9 cellular contexts compared by ENCODE assay signal in the genomic region with DNA sequence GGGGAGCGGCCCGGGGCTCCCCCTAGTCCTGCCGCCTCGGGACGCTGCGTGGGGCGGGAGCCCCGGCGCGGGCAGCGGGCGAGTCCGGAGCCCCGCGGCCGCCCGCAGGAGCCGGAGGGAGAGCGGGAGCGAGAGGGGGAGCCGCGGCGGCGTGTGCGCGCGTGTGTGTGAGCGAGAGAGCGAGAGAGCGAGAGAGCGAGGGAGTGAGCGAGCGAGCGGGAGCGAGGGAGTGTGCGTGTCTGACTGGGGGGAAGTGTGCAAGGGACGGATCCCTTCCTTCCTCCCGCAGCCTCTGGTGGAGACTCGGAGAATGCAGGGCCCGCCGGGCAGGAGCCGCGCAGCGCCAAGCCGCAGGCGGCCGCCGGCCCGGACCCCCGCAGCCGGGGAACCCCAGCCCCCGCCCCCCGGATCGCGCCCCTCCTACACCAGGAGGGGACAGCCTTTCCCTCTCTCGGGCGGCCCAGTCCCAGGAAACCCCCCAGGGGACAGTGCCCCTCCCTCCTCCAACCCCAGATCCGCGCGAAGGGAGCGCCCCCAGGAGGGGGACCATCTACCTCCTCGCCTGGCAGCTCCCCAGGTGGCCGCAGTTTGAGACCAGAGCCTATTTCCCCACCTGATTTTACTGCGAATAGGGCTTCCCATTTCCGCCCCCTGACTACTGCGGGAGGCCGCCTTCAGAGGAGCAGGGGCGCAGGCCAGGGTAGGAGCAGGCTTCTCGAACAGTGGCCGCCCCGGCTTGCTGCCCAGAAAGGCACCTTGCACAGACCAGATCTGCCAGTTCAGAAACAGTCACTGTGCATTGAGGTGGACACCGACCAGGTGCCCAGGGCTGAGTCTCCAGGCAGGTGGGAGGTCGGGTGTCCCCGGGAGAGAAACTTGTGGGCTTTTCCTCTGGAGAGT. TPM values are rescaled to one million over a fixed set of nuclear protein-coding genes. Genes with fewer than 3 reads are reported as not detected.
DNase-seq lines count a peak whose midpoint lies in the region; ATAC-seq and TF ChIP-seq lines count a peak whose summit lies in the region.
"Had no signal": no experiment of that assay in that cellular context is flagged by ENCODE, and none has a peak within 500 bp of the region (broad histone marks: within the 10 kb centered on the region; RNA-seq: fewer than 3 reads in every experiment).

A gene with protein sequence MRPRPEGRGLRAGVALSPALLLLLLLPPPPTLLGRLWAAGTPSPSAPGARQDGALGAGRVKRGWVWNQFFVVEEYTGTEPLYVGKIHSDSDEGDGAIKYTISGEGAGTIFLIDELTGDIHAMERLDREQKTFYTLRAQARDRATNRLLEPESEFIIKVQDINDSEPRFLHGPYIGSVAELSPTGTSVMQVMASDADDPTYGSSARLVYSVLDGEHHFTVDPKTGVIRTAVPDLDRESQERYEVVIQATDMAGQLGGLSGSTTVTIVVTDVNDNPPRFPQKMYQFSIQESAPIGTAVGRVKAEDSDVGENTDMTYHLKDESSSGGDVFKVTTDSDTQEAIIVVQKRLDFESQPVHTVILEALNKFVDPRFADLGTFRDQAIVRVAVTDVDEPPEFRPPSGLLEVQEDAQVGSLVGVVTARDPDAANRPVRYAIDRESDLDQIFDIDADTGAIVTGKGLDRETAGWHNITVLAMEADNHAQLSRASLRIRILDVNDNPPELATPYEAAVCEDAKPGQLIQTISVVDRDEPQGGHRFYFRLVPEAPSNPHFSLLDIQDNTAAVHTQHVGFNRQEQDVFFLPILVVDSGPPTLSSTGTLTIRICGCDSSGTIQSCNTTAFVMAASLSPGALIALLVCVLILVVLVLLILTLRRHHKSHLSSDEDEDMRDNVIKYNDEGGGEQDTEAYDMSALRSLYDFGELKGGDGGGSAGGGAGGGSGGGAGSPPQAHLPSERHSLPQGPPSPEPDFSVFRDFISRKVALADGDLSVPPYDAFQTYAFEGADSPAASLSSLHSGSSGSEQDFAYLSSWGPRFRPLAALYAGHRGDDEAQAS (minus strand): TSS at position 241 of the 900 bp plus-strand sequence. CDS start 57,204 bp downstream, outside the sequence.

- peak within 1 kb of the TSS; percentile 38 for H3K4me3 ChIP-seq in ectodermal cell (ENCODE audit: insufficient read depth, low read depth, low read length)
- peak within 1 kb of the TSS; percentile 51 for H3K4me3 ChIP-seq in lung

- H3K9me3 Mint-ChIP-seq in stimulated activated naive CD8-positive, alpha-beta T cell treated with anti-CD3 and anti-CD28 coated beads, Interleukin-15, Interleukin-2, amounts not matched to agents 100 ng/mL and 50 ng/mL, for 24 hours: no peaks in the 10 kb centered on the region

- H3K36me3 Mint-ChIP-seq in stimulated activated naive CD8-positive, alpha-beta T cell treated with anti-CD3 and anti-CD28 coated beads, Interleukin-15, Interleukin-2, amounts not matched to agents 100 ng/mL and 50 ng/mL, for 24 hours (ENCODE audit: low read depth): no peaks in the 10 kb centered on the region

- H3K4me1 ChIP-seq in ectodermal cell (ENCODE audit: control insufficient read depth, insufficient read depth, low read length) (peaks cover 19% of the 10 kb centered on the region), lung (ENCODE audit: control insufficient read depth in 2 of 2, insufficient read depth in 2 of 2, low read length in 2 of 2) (peaks cover 0 to 10% of the 10 kb centered on the region in 2 donors)

- peak; percentile 32 for ATAC-seq in lung (ENCODE audit: insufficient read depth, low FRiP score)
- ATAC-seq in GM21381 (IDR thresholded peaks at IDR 0.05; ENCODE audit: unreplicated experiment): no peak

- 1 to 2% methylated on average over 74 of the region's 74 CpGs for WGBS in ectodermal cell, 2 experiments
- WGBS in lung, 2 donors: 1 to 2% methylated on average over 46 to 74 of the region's 74 CpGs

- H3K27ac Mint-ChIP-seq in stimulated activated naive CD8-positive, alpha-beta T cell treated with anti-CD3 and anti-CD28 coated beads, Interleukin-15, Interleukin-2, amounts not matched to agents 100 ng/mL and 50 ng/mL, for 24 hours: no peak within 1 kb of the TSS

- peaks cover 65% of the 10 kb centered on the region for H3K27me3 Mint-ChIP-seq in stimulated activated naive CD8-positive, alpha-beta T cell treated with anti-CD3 and anti-CD28 coated beads, Interleukin-15, Interleukin-2, amounts not matched to agents 100 ng/mL and 50 ng/mL, for 24 hours

- H3K27me3 ChIP-seq in ectodermal cell (ENCODE audit: control insufficient read depth, insufficient read depth, low read length, poor library complexity, severe bottlenecking) (peaks cover 95% of the 10 kb centered on the region), lung (ENCODE audit: control insufficient read depth, insufficient read depth) (peaks cover 5% of the 10 kb centered on the region)

- peak within 1 kb of the TSS; percentile 62 for H3K4me3 Mint-ChIP-seq in stimulated activated naive CD8-positive, alpha-beta T cell treated with anti-CD3 and anti-CD28 coated beads, Interleukin-15, Interleukin-2, amounts not matched to agents 100 ng/mL and 50 ng/mL, for 24 hours

- H3K9me3 ChIP-seq in ectodermal cell (ENCODE audit: control insufficient read depth, low read length) (no peaks in the 10 kb centered on the region), lung (ENCODE audit: control insufficient read depth in 2 of 2, insufficient read depth in 1 of 2, low read length in 1 of 2) (no peaks in the 10 kb centered on the region)

- TF ChIP-seq CTCF in lung (IDR thresholded peaks at IDR 0.05; ENCODE audit: control extremely low read depth, extremely low read depth): no peak

- no peak within 1 kb of the TSS for H3K27ac ChIP-seq in ectodermal cell (ENCODE audit: insufficient read depth, low read depth, low read length, poor library complexity, severe bottlenecking)
- no peak within 1 kb of the TSS for H3K27ac ChIP-seq in lung (ENCODE audit: low read depth in 1 of 2, low read length in 1 of 2)
- H3K27ac ChIP-seq: epithelial cell of prostate had no signal

- H3K36me3 ChIP-seq in ectodermal cell (ENCODE audit: control insufficient read depth, insufficient read depth, low read length) (no peaks in the 10 kb centered on the region), lung (ENCODE audit: control insufficient read depth in 2 of 2, insufficient read depth in 2 of 2, low read length in 2 of 2) (no peaks in the 10 kb centered on the region)

- no peaks in the 10 kb centered on the region for H3K4me1 Mint-ChIP-seq in stimulated activated naive CD8-positive, alpha-beta T cell treated with anti-CD3 and anti-CD28 coated beads, Interleukin-15, Interleukin-2, amounts not matched to agents 100 ng/mL and 50 ng/mL, for 24 hours (ENCODE audit: low read depth)

- DNase-seq in NCI-H524 (lab: John Stamatoyannopoulos, UW) (peak; percentile 65 to 78), NCI-H524 treated with DMSO at 0.1 percent for 48 hours (lab: John Stamatoyannopoulos, UW) (no peak), NCI-H2107 treated with DMSO at 0.1 percent for 48 hours (lab: John Stamatoyannopoulos, UW; ENCODE audit: unreplicated experiment) (peak; percentile 20), lung (ENCODE audit: low spot score) (no peak)
- DNase-seq in activated CD4-positive, alpha-beta T cell treated with anti-CD3 and anti-CD28 coated beads, Interleukin-2, amount 50 U/mL, for 1 hour: peak; percentile 26

RNA-seq across cellular contexts. Expression of the gene that starts here (rescaled TPM):
- 0.19 TPM for polyA plus RNA-seq in ectodermal cell (2013, experiment 1 of 4)
- polyA plus RNA-seq in ectodermal cell (2013, experiment 2 of 4): 0.23 TPM
- 0.37 TPM for polyA plus RNA-seq in ectodermal cell (2013, experiment 3 of 4)
- 0.45 TPM for polyA plus RNA-seq in ectodermal cell (2013, experiment 4 of 4)
- total RNA-seq in lung: under 1 TPM; 0.06 to 0.25 TPM
- under 1 TPM; 0.03 to 0.12 TPM for polyA plus RNA-seq in lung

Comparison
In these comparisons a context has a peak if more than half of its experiments do, and no peak if none do; other contexts are left out.
1. DNase-seq: peak in NCI-H524 (2 of 2), NCI-H2107 treated with DMSO at 0.1 percent for 48 hours (single experiment) and activated CD4-positive, alpha-beta T cell treated with anti-CD3 and anti-CD28 coated beads, Interleukin-2, amount 50 U/mL, for 1 hour (single experiment); none in NCI-H524 treated with DMSO at 0.1 percent for 48 hours (single experiment) and lung (single experiment).
2. Peak in ATAC-seq and H3K4me3 ChIP-seq in lung; RNA of the gene not detected or under 1 TPM.